3 cellular contexts compared by ENCODE assay signal in genomic region chr1:156691665-156692408, GRCh38.
TF ChIP-seq lines count a peak whose summit lies in the region.

No MANE protein-coding gene starts in this region.

TF ChIP-seq in A549, 52 proteins besides CTCF, POLR2A, EP300 and RAD21:
- TF ChIP-seq, protein P1, sequence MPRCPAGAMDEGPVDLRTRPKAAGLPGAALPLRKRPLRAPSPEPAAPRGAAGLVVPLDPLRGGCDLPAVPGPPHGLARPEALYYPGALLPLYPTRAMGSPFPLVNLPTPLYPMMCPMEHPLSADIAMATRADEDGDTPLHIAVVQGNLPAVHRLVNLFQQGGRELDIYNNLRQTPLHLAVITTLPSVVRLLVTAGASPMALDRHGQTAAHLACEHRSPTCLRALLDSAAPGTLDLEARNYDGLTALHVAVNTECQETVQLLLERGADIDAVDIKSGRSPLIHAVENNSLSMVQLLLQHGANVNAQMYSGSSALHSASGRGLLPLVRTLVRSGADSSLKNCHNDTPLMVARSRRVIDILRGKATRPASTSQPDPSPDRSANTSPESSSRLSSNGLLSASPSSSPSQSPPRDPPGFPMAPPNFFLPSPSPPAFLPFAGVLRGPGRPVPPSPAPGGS (IDR thresholded peaks at IDR 0.05) = no peak
- TF ChIP-seq GATA3 (IDR thresholded peaks at IDR 0.05; ENCODE audit: borderline replicate concordance) (no peak), ESRRA (IDR thresholded peaks at IDR 0.05; ENCODE audit: borderline replicate concordance, low read length) (no peak), HDAC2 (IDR thresholded peaks at IDR 0.05) (no peak), CBX2 (IDR thresholded peaks at IDR 0.05; ENCODE audit: borderline replicate concordance, low read depth) (no peak), JUNB (IDR thresholded peaks at IDR 0.05) (no peak), CEBPB (IDR thresholded peaks at IDR 0.05) (no peak), HOXB5 (CRISPR knock-in tag; IDR thresholded peaks at IDR 0.05) (no peak), SMC3 (IDR thresholded peaks at IDR 0.05) (no peak), RCOR1 (IDR thresholded peaks at IDR 0.05; ENCODE audit: low read depth, low read length) (no peak), USF2 (IDR thresholded peaks at IDR 0.05) (no peak), TFCP2L1 (CRISPR knock-in tag; IDR thresholded peaks at IDR 0.05) (no peak), KDM1A (IDR thresholded peaks at IDR 0.05; ENCODE audit: low read depth) (no peak), SREBF2 (IDR thresholded peaks at IDR 0.05) (no peak), HOXA7 (CRISPR knock-in tag; IDR thresholded peaks at IDR 0.05) (no peak), FOSL2 (IDR thresholded peaks at IDR 0.05) (no peak), FOSL2 (CRISPR knock-in tag; IDR thresholded peaks at IDR 0.05) (no peak), HES2 (IDR thresholded peaks at IDR 0.05) (no peak)
- TF ChIP-seq, protein P2, sequence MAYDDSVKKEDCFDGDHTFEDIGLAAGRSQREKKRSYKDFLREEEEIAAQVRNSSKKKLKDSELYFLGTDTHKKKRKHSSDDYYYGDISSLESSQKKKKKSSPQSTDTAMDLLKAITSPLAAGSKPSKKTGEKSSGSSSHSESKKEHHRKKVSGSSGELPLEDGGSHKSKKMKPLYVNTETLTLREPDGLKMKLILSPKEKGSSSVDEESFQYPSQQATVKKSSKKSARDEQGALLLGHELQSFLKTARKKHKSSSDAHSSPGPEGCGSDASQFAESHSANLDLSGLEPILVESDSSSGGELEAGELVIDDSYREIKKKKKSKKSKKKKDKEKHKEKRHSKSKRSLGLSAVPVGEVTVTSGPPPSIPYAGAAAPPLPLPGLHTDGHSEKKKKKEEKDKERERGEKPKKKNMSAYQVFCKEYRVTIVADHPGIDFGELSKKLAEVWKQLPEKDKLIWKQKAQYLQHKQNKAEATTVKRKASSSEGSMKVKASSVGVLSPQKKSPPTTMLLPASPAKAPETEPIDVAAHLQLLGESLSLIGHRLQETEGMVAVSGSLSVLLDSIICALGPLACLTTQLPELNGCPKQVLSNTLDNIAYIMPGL (CRISPR knock-in tag; IDR thresholded peaks at IDR 0.05; ENCODE audit: borderline replicate concordance) = no peak

TF ChIP-seq in HCT116, 20 proteins besides CTCF, POLR2A, EP300 and RAD21:
- TF ChIP-seq ZFX (IDR thresholded peaks at IDR 0.05) (no peak), ZBTB33 (IDR thresholded peaks at IDR 0.05; ENCODE audit: extremely low read depth, insufficient replicate concordance, low read length) (no peak), EZH2 (IDR thresholded peaks at IDR 0.05) (no peak), SIN3A (IDR thresholded peaks at IDR 0.05; ENCODE audit: low read depth) (no peak)

TF ChIP-seq in WTC11, 78 proteins besides CTCF, POLR2A, EP300 and RAD21:
- TF ChIP-seq ZNF263 (CRISPR knock-in tag; IDR thresholded peaks at IDR 0.05; ENCODE audit: low read depth) (peak; percentile 63; the same call in 1 of the 2 replicates), STAT6 (CRISPR knock-in tag; conservative IDR thresholded peaks at IDR 0.05; ENCODE audit: low read depth) (no peak), RORB (CRISPR knock-in tag; IDR thresholded peaks at IDR 0.05) (no peak)
